In genomic region chr6:35603326-35604202, GRCh38 we compare ENCODE assay signal across 8 cellular contexts.
A peak's percentile ranks its signal among the peaks of the same experiment; 100 is the strongest.
DNase-seq lines count a peak whose midpoint lies in the region; ATAC-seq and TF ChIP-seq lines count a peak whose summit lies in the region.

No MANE protein-coding gene starts in this region.

- peaks cover 62% of the 10 kb centered on the region for H3K4me1 ChIP-seq in mammary epithelial cell (ENCODE audit: insufficient read depth, low read length)
- H3K4me1 ChIP-seq in lung (ENCODE audit: control insufficient read depth in 2 of 2, insufficient read depth in 2 of 2, low read length in 2 of 2), result peaks cover 9 to 20% of the 10 kb centered on the region in 2 donors
- peaks cover 19 to 57% (median 41%) of the 10 kb centered on the region in 4 donors for H3K4me1 ChIP-seq in transverse colon

- in situ Hi-C loops in mammary epithelial cell (cut with MboI; ENCODE audit: low sequenced_read_pairs in 2 of 2), result no loop called here
- in situ Hi-C loops in transverse colon (cut with MboI; ENCODE audit: low pct_ligation_motif_present in 1 of 4, low pct_unique_long_range_greater_than_20kb in 1 of 4, low sequenced_read_pairs in 3 of 4), result no loop called here

- DNase-seq in activated CD4-positive, alpha-beta T cell treated with anti-CD3 and anti-CD28 coated beads, Interleukin-2, amount 10 ng/mL, durations not matched to agents 7 days and 5 days, result no peak
- no peak for DNase-seq in activated CD4-positive, alpha-beta T cell treated with anti-CD3 and anti-CD28 coated beads, Interleukin-2, amount 50 U/mL, for 4 hours
- no peak for DNase-seq in mammary epithelial cell
- DNase-seq in lung (ENCODE audit: low spot score), result no peak
- DNase-seq in transverse colon, result no peak
- DNase-seq in midbrain (lab: John Stamatoyannopoulos, UW), result no peak

- peaks cover 50% of the 10 kb centered on the region for H3K36me3 Mint-ChIP-seq in activated CD4-positive, alpha-beta T cell treated with anti-CD3 and anti-CD28 coated beads, Interleukin-2, amount 10 ng/mL, durations not matched to agents 7 days and 5 days (ENCODE audit: low read depth)

- peak overlapping the region; percentile 98 for H3K9ac ChIP-seq in mammary epithelial cell (ENCODE audit: insufficient read depth, low read length)

- dilution Hi-C loops in mammary epithelial cell (cut with HindIII; ENCODE audit: low sequenced_read_pairs), result no loop called here

- H3K36me3 ChIP-seq in mammary epithelial cell (ENCODE audit: insufficient read depth, low read length), result peaks cover 3% of the 10 kb centered on the region
- H3K36me3 ChIP-seq in lung (ENCODE audit: control insufficient read depth in 2 of 2, insufficient read depth in 2 of 2, low read length in 2 of 2), result peaks cover 8 to 16% of the 10 kb centered on the region in 2 donors
- H3K36me3 ChIP-seq in transverse colon, result peaks cover 0 to 18% (median 3%) of the 10 kb centered on the region in 4 donors

- CTCF ChIA-PET in activated CD4-positive, alpha-beta T cell treated with anti-CD3 and anti-CD28 coated beads, Interleukin-2, amount 10 ng/mL, durations not matched to agents 7 days and 5 days (lab: Charles Lee), result interaction anchor here (0.6 to 1.4 kb wide), 14 partner anchors 8 to 1382 kb away, joined by 3 to 5 read pairs (median 3); no protein-coding TSS in a partner anchor
- CTCF ChIA-PET in mammary epithelial cell (lab: Charles Lee; ENCODE audit: low non-redundant PET), result no interaction called here

- no peak for TF ChIP-seq POLR2A in transverse colon (IDR thresholded peaks at IDR 0.05)

- ATAC-seq in lung (ENCODE audit: insufficient read depth, low FRiP score) (no peak), GM18502 (IDR thresholded peaks at IDR 0.05; ENCODE audit: poor library complexity, unreplicated experiment) (no peak), GM21723 (IDR thresholded peaks at IDR 0.05; ENCODE audit: unreplicated experiment) (no peak)

- TF ChIP-seq CTCF in mammary epithelial cell (conservative IDR thresholded peaks at IDR 0.05 in 1 of 2, IDR thresholded peaks at IDR 0.05 in 1 of 2; ENCODE audit: extremely low read depth in 1 of 2, insufficient read depth in 1 of 2, low read depth in 1 of 2, low read length in 2 of 2), result no peak
- no peak for TF ChIP-seq CTCF in lung (IDR thresholded peaks at IDR 0.05; ENCODE audit: control extremely low read depth, extremely low read depth)
- no peak for TF ChIP-seq CTCF in transverse colon (IDR thresholded peaks at IDR 0.05)

- POLR2A ChIA-PET in activated CD4-positive, alpha-beta T cell treated with anti-CD3 and anti-CD28 coated beads, Interleukin-2, amount 10 ng/mL, durations not matched to agents 7 days and 5 days (lab: Charles Lee), result no interaction called here

- H3K27ac ChIP-seq in mammary epithelial cell (ENCODE audit: insufficient read depth, low read depth, low read length) (peak overlapping the region; percentile 96), lung (ENCODE audit: low read depth in 1 of 2, low read length in 1 of 2) (peak overlapping the region; percentile 52 to 98), transverse colon (peak overlapping the region; percentile 87 to 90 (median 88))

- H3K27me3 Mint-ChIP-seq in activated CD4-positive, alpha-beta T cell treated with anti-CD3 and anti-CD28 coated beads, Interleukin-2, amount 10 ng/mL, durations not matched to agents 7 days and 5 days, result no peaks in the 10 kb centered on the region

- H3K79me2 ChIP-seq in mammary epithelial cell (ENCODE audit: insufficient read depth, low read length), result peaks cover 38% of the 10 kb centered on the region

- peak overlapping the region; percentile 94 for H3K27ac Mint-ChIP-seq in activated CD4-positive, alpha-beta T cell treated with anti-CD3 and anti-CD28 coated beads, Interleukin-2, amount 10 ng/mL, durations not matched to agents 7 days and 5 days

- no peaks in the 10 kb centered on the region for H3K9me3 ChIP-seq in mammary epithelial cell (replicated peaks; ENCODE audit: insufficient read depth, low read length)
- H3K9me3 ChIP-seq in lung (ENCODE audit: control insufficient read depth in 2 of 2, insufficient read depth in 1 of 2, low read length in 1 of 2), result no peaks in the 10 kb centered on the region
- no peaks in the 10 kb centered on the region for H3K9me3 ChIP-seq in transverse colon

- H3K9me3 Mint-ChIP-seq in activated CD4-positive, alpha-beta T cell treated with anti-CD3 and anti-CD28 coated beads, Interleukin-2, amount 10 ng/mL, durations not matched to agents 7 days and 5 days, result no peaks in the 10 kb centered on the region

- BruUV-seq in mammary epithelial cell (replicated peaks; lab: Mats Ljungman, UMichigan), result no TSS peak

- WGBS in mammary epithelial cell (ENCODE audit: low coverage, missing lambda C conversion rate), result 96% methylated on average over 8 of the region's 9 CpGs
- 88 to 95% methylated on average over 9 of the region's 9 CpGs for WGBS in lung, 2 donors
- WGBS in transverse colon (ENCODE audit: low coverage in 1 of 2), 2 donors, result 92% methylated on average over 9 of the region's 9 CpGs; no CpG with 5 or more reads in 1 of the 2 donors

- no peaks in the 10 kb centered on the region for H3K27me3 ChIP-seq in mammary epithelial cell (ENCODE audit: insufficient read depth, low read length)
- no peaks in the 10 kb centered on the region for H3K27me3 ChIP-seq in lung (ENCODE audit: control insufficient read depth, insufficient read depth)
- H3K27me3 ChIP-seq in transverse colon, result no peaks in the 10 kb centered on the region

- peaks cover 66% of the 10 kb centered on the region for H3K4me1 Mint-ChIP-seq in activated CD4-positive, alpha-beta T cell treated with anti-CD3 and anti-CD28 coated beads, Interleukin-2, amount 10 ng/mL, durations not matched to agents 7 days and 5 days

- H2AFZ ChIP-seq in mammary epithelial cell (ENCODE audit: low read depth, low read length), result no peak overlapping the region

- peak overlapping the region; percentile 92 for H3K4me2 ChIP-seq in mammary epithelial cell (ENCODE audit: insufficient read depth, low read depth, low read length)

- TF ChIP-seq EP300 in transverse colon (IDR thresholded peaks at IDR 0.05; ENCODE audit: low read depth), result no peak

- H3K4me3 Mint-ChIP-seq in activated CD4-positive, alpha-beta T cell treated with anti-CD3 and anti-CD28 coated beads, Interleukin-2, amount 10 ng/mL, durations not matched to agents 7 days and 5 days, result peak overlapping the region; percentile 69

- H3K4me3 ChIP-seq in mammary epithelial cell (replicated peaks in 1 of 3; ENCODE audit: insufficient read depth in 1 of 3, low read depth in 2 of 3, low read length in 3 of 3) (no peak overlapping the region), lung (no peak overlapping the region), transverse colon (no peak overlapping the region)

- intact Hi-C loops in mammary epithelial cell (cut with micrococcal nuclease), result loop anchor here (5.0 kb wide), 1 partner anchor 129 kb away; no protein-coding TSS in a partner anchor
- intact Hi-C loops in transverse colon (cut with DNase I; ENCODE audit: low total_unique reads), result no loop called here

- H4K20me1 ChIP-seq in mammary epithelial cell (ENCODE audit: insufficient read depth, low read length), result no peaks in the 10 kb centered on the region
